ENCODE assay signal across 1 cellular context in the genomic region with DNA sequence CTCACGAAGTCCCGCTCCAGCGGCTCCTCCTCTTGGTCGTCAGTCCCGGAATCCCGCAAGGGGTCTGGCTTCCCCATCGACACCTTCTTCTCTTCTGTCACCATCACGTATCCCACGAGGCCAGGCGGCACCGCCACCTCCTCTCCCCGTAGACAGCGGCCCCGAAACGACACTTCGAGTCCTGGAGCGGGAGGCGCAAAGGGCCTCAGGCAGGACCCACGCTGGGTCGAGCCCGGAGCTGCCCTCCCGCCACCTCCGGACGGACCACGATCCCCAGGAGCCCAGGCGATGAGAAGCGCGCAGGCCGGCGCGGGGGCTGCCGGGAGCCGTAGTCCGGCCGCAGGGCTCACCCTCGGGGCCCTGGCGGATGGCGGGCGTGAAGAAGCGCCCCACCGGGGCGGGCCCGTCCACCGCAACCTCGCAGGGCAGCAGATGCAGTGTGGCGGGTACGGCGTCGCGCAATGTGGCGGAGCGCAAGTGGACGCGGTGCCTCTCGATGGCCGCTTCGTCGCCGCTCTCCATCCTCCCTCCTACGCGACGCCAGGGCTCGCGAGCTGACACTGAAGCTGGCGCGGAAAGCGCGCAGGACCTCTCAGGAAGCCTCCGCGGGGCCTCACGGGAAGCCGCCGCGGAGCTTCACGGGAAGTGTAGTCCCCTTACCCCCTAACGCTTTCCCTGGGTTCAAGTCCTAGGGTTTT.
A peak's percentile ranks its signal among the peaks of the same experiment; 100 is the strongest.
TF ChIP-seq lines count a peak whose summit lies in the region.

A gene (minus strand): TSS at position 562 of the 698 bp plus-strand sequence. CDS start 40 bp downstream, at position 522.

TF ChIP-seq in K562, 482 proteins besides CTCF, POLR2A, EP300 and RAD21 (continued from another document):
- TF ChIP-seq, protein P1, sequence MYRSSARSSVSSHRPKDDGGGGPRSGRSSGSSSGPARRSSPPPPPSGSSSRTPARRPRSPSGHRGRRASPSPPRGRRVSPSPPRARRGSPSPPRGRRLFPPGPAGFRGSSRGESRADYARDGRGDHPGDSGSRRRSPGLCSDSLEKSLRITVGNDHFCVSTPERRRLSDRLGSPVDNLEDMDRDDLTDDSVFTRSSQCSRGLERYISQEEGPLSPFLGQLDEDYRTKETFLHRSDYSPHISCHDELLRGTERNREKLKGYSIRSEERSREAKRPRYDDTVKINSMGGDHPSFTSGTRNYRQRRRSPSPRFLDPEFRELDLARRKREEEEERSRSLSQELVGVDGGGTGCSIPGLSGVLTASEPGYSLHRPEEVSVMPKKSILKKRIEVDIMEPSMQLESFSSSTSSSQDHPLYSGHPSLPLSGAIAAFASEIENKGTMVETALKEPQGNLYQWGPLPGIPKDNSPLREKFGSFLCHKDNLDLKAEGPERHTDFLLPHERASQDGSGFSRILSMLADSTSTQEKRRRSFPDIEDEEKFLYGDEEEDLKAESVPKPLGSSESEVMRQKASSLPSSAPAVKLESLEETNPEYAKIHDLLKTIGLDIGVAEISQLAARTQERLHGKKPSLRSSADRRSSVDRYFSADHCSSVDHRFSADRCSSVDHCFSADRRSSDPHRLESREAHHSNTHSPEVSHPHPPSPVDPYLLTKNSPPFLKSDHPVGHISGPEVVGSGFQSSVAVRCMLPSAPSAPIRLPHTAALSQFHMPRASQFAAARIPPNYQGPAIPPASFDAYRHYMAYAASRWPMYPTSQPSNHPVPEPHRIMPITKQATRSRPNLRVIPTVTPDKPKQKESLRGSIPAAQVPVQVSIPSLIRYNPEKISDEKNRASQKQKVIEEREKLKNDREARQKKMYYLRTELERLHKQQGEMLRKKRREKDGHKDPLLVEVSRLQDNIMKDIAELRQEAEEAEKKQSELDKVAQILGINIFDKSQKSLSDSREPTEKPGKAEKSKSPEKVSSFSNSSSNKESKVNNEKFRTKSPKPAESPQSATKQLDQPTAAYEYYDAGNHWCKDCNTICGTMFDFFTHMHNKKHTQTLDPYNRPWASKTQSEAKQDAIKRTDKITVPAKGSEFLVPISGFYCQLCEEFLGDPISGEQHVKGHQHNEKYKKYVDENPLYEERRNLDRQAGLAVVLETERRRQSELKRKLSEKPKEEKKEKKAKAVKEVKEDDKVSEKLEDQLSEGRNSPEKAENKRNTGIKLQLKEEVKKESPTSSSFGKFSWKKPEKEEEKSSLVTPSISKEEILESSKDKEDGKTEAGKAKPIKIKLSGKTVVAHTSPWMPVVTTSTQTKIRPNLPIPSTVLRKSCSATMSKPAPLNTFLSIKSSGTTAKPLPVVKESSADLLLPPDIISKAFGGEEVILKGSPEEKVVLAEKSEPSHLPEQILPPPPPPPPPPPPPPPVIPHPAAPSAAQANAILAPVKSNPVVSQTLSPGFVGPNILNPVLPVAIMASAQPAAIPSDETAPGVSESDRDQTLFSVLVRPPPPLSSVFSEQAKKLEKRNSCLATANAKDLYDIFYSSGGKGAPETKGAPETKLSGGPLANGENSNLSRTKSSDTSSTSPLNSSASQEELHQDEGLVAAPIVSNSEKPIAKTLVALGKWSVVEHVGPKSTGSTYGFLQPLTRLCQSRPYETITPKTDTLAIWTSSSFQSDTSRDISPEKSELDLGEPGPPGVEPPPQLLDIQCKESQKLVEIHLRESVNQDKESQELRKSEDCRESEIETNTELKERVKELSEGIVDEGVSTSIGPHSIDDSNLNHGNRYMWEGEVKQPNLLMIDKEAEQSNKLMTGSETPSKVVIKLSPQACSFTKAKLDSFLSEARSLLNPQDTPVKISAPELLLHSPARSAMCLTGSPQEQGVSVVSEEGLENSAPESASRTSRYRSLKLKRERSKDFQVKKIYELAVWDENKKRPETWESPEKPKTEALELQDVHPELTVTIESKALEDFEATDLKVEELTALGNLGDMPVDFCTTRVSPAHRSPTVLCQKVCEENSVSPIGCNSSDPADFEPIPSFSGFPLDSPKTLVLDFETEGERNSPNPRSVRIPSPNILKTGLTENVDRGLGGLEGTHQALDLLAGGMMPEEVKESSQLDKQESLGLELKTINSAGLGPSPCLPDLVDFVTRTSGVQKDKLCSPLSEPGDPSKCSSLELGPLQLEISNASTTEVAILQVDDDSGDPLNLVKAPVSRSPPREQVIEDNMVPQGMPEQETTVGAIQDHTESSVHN (IDR thresholded peaks at IDR 0.05; ENCODE audit: borderline replicate concordance in 1 of 2, low read depth in 1 of 2), result no peak
- TF ChIP-seq NR2C1 (IDR thresholded peaks at IDR 0.05) (peak; percentile 39; the same call in 1 of the 2 replicates), NR2C1 (tag; IDR thresholded peaks at IDR 0.05) (peak; percentile 76), RB1 (IDR thresholded peaks at IDR 0.05; ENCODE audit: low read depth) (peak; percentile 91; the same call in 1 of the 2 replicates), ZNF212 (CRISPR knock-in tag; IDR thresholded peaks at IDR 0.05) (no peak), MYC (IDR thresholded peaks at IDR 0.05; ENCODE audit: low read depth, low read length) (peak; percentile 79), MYC (CRISPR knock-in tag; IDR thresholded peaks at IDR 0.05; ENCODE audit: borderline replicate concordance, low read depth) (no peak), ZKSCAN3 (CRISPR knock-in tag; IDR thresholded peaks at IDR 0.05) (no peak), NFXL1 (CRISPR knock-in tag; IDR thresholded peaks at IDR 0.05) (no peak), ZNF217 (CRISPR knock-in tag; IDR thresholded peaks at IDR 0.05) (no peak), L3MBTL2 (IDR thresholded peaks at IDR 0.05) (peak; percentile 91), POLR2AphosphoS2 (IDR thresholded peaks at IDR 0.05; ENCODE audit: low read length) (peak; percentile 82; the same call in 1 of the 2 replicates), TOE1 (IDR thresholded peaks at IDR 0.05; ENCODE audit: borderline replicate concordance) (0 out of 2 replicates have a peak, but pooled peaks have one; percentile 41), TOE1 (CRISPR knock-in tag; IDR thresholded peaks at IDR 0.05; ENCODE audit: borderline replicate concordance, low read depth) (no peak; the same call in 1 of the 2 replicates), HMGN3 (IDR thresholded peaks at IDR 0.05; ENCODE audit: borderline replicate concordance, extremely low read depth, insufficient read length, low read depth, low read length) (peak; percentile 49), RCOR1 (IDR thresholded peaks at IDR 0.05; ENCODE audit: borderline replicate concordance in 1 of 2, low read depth in 2 of 2, low read length in 2 of 2) (no peak), ZNF668 (CRISPR knock-in tag; IDR thresholded peaks at IDR 0.05) (no peak), SRSF3 (IDR thresholded peaks at IDR 0.05; ENCODE audit: insufficient read depth, low read length) (no peak), ZNF175 (CRISPR knock-in tag; IDR thresholded peaks at IDR 0.05; ENCODE audit: low read depth) (0 out of 2 replicates have a peak, but pooled peaks have one; percentile 44), POLR2H (tag; IDR thresholded peaks at IDR 0.05; ENCODE audit: low read depth) (peak; percentile 80), DIDO1 (tag; IDR thresholded peaks at IDR 0.05; ENCODE audit: low read depth) (no peak), ZNF766 (CRISPR knock-in tag; conservative IDR thresholded peaks at IDR 0.05) (peak; percentile 84), HNRNPL (IDR thresholded peaks at IDR 0.05; ENCODE audit: low read depth, low read length) (no peak), SP1 (CRISPR knock-in tag; IDR thresholded peaks at IDR 0.05) (peak; percentile 69), GATA2 (CRISPR knock-in tag; IDR thresholded peaks at IDR 0.05) (no peak)
- TF ChIP-seq, protein P2, sequence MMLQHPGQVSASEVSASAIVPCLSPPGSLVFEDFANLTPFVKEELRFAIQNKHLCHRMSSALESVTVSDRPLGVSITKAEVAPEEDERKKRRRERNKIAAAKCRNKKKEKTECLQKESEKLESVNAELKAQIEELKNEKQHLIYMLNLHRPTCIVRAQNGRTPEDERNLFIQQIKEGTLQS (IDR thresholded peaks at IDR 0.05), result no peak
- TF ChIP-seq, protein P2 (CRISPR knock-in tag; conservative IDR thresholded peaks at IDR 0.05), result no peak
- TF ChIP-seq, protein P3, sequence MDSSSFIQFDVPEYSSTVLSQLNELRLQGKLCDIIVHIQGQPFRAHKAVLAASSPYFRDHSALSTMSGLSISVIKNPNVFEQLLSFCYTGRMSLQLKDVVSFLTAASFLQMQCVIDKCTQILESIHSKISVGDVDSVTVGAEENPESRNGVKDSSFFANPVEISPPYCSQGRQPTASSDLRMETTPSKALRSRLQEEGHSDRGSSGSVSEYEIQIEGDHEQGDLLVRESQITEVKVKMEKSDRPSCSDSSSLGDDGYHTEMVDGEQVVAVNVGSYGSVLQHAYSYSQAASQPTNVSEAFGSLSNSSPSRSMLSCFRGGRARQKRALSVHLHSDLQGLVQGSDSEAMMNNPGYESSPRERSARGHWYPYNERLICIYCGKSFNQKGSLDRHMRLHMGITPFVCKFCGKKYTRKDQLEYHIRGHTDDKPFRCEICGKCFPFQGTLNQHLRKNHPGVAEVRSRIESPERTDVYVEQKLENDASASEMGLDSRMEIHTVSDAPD (CRISPR knock-in tag; IDR thresholded peaks at IDR 0.05), result no peak
- TF ChIP-seq, protein P4, sequence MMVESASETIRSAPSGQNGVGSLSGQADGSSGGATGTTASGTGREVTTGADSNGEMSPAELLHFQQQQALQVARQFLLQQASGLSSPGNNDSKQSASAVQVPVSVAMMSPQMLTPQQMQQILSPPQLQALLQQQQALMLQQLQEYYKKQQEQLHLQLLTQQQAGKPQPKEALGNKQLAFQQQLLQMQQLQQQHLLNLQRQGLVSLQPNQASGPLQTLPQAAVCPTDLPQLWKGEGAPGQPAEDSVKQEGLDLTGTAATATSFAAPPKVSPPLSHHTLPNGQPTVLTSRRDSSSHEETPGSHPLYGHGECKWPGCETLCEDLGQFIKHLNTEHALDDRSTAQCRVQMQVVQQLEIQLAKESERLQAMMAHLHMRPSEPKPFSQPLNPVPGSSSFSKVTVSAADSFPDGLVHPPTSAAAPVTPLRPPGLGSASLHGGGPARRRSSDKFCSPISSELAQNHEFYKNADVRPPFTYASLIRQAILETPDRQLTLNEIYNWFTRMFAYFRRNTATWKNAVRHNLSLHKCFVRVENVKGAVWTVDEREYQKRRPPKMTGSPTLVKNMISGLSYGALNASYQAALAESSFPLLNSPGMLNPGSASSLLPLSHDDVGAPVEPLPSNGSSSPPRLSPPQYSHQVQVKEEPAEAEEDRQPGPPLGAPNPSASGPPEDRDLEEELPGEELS (CRISPR knock-in tag; IDR thresholded peaks at IDR 0.05; ENCODE audit: borderline replicate concordance), result no peak
- TF ChIP-seq, protein P5, sequence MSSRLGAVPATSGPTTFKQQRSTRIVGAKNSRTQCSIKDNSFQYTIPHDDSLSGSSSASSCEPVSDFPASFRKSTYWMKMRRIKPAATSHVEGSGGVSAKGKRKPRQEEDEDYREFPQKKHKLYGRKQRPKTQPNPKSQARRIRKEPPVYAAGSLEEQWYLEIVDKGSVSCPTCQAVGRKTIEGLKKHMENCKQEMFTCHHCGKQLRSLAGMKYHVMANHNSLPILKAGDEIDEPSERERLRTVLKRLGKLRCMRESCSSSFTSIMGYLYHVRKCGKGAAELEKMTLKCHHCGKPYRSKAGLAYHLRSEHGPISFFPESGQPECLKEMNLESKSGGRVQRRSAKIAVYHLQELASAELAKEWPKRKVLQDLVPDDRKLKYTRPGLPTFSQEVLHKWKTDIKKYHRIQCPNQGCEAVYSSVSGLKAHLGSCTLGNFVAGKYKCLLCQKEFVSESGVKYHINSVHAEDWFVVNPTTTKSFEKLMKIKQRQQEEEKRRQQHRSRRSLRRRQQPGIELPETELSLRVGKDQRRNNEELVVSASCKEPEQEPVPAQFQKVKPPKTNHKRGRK (tag; IDR thresholded peaks at IDR 0.05), result peak; percentile 43; the same call in 1 of the 2 replicates
- TF ChIP-seq, protein P6, sequence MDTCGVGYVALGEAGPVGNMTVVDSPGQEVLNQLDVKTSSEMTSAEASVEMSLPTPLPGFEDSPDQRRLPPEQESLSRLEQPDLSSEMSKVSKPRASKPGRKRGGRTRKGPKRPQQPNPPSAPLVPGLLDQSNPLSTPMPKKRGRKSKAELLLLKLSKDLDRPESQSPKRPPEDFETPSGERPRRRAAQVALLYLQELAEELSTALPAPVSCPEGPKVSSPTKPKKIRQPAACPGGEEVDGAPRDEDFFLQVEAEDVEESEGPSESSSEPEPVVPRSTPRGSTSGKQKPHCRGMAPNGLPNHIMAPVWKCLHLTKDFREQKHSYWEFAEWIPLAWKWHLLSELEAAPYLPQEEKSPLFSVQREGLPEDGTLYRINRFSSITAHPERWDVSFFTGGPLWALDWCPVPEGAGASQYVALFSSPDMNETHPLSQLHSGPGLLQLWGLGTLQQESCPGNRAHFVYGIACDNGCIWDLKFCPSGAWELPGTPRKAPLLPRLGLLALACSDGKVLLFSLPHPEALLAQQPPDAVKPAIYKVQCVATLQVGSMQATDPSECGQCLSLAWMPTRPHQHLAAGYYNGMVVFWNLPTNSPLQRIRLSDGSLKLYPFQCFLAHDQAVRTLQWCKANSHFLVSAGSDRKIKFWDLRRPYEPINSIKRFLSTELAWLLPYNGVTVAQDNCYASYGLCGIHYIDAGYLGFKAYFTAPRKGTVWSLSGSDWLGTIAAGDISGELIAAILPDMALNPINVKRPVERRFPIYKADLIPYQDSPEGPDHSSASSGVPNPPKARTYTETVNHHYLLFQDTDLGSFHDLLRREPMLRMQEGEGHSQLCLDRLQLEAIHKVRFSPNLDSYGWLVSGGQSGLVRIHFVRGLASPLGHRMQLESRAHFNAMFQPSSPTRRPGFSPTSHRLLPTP (IDR thresholded peaks at IDR 0.05; ENCODE audit: borderline replicate concordance, extremely low read depth, insufficient read length), result no peak
